Comparison of ENCODE assay signal across 10 cellular contexts in the genomic region with DNA sequence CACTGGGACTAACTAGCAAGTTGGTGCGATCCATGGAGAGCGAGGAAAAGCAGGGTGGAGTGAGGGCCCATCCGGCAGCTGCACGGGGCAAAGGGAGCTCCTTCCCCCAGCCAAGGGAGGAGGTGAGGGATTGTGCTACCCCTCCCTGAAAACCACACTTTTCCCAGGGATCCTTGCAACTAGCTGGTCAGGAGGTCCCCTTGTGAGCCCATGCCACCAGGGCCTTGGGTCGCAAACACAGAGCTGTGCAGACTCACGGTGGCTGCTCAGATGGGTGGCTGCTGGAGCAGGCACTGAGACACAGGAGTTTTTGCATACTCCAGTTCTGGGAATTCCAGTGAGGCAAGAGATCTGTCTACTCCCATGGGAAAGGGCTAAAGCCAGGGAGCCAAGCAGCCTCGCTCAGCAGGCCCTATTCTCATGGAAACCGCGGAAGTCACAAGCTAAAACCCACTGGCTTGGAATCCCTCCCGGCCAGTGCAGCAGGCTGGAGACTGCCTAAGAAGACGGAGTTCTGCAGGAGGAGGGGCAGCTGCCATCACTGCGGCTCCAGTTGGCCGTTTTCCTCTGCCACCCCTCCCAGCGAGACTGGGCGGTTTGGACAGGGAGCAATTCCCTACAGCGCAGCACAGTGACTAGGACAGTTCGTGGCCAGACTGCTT. TPM values are rescaled to one million over a fixed set of nuclear protein-coding genes. Genes with fewer than 3 reads are reported as not detected.
DNase-seq lines count a peak whose midpoint lies in the region; ATAC-seq and TF ChIP-seq lines count a peak whose summit lies in the region.
"Had no signal": no experiment of that assay in that cellular context is flagged by ENCODE, and none has a peak within 500 bp of the region (broad histone marks: within the 10 kb centered on the region; RNA-seq: fewer than 3 reads in every experiment).

No MANE protein-coding gene starts in this region.

- no peak overlapping the region for H3K4me3 Mint-ChIP-seq in activated CD8-positive, alpha-beta T cell treated with anti-CD3 and anti-CD28 coated beads, Interleukin-2, amount 10 ng/mL, durations not matched to agents 7 days and 5 days
- H3K4me3 Mint-ChIP-seq: central memory CD8-positive, alpha-beta T cell had no signal

- no peak for TF ChIP-seq CTCF in foreskin keratinocyte (conservative IDR thresholded peaks at IDR 0.05)

- peaks cover 42% of the 10 kb centered on the region for H3K27me3 Mint-ChIP-seq in activated CD8-positive, alpha-beta T cell treated with anti-CD3 and anti-CD28 coated beads, Interleukin-2, amount 10 ng/mL, durations not matched to agents 7 days and 5 days (ENCODE audit: low read depth)

- DNase-seq in Ammon's horn (ENCODE audit: low spot score) (peak; percentile 82), SK-MEL-5 (ENCODE audit: low read depth, low spot score) (peak; percentile 68), foreskin keratinocyte (no peak), non-pigmented ciliary epithelial cell (ENCODE audit: low read depth) (peak; percentile 55)
- no peak for DNase-seq in activated CD8-positive, alpha-beta T cell treated with anti-CD3 and anti-CD28 coated beads, Interleukin-2, amount 10 ng/mL, durations not matched to agents 7 days and 5 days
- no peak for DNase-seq in activated CD8-positive, alpha-beta memory T cell treated with anti-CD3 and anti-CD28 coated beads, Interleukin-2, amount 50 U/mL, for 4 hours
- DNase-seq: stimulated activated CD4-positive, alpha-beta T cell treated with anti-CD3 and anti-CD28 coated beads, Interleukin-2, amount 100 ng/mL, for 24 hours had no signal

- no peak overlapping the region for H3K27ac Mint-ChIP-seq in activated CD8-positive, alpha-beta T cell treated with anti-CD3 and anti-CD28 coated beads, Interleukin-2, amount 10 ng/mL, durations not matched to agents 7 days and 5 days

- in situ Hi-C loops in SK-MEL-5 (cut with HindIII; ENCODE audit: low pct_unique_long_range_greater_than_20kb, low sequenced_read_pairs), result no loop called here

- CTCF ChIA-PET in activated CD8-positive, alpha-beta T cell treated with anti-CD3 and anti-CD28 coated beads, Interleukin-2, amount 10 ng/mL, durations not matched to agents 7 days and 5 days (lab: Charles Lee), result no interaction called here

- no peak overlapping the region for H3K27ac ChIP-seq in foreskin keratinocyte

- no peaks in the 10 kb centered on the region for H3K4me1 ChIP-seq in foreskin keratinocyte

- ATAC-seq in foreskin keratinocyte, result peak; percentile 12
- ATAC-seq in activated CD8-positive, alpha-beta T cell treated with anti-CD3 and anti-CD28 coated beads, Interleukin-2, amount 10 ng/mL, durations not matched to agents 7 days and 5 days, result no peak
- ATAC-seq in HG03280 (IDR thresholded peaks at IDR 0.05; ENCODE audit: unreplicated experiment), result no peak
- ATAC-seq in GM21528 (IDR thresholded peaks at IDR 0.05; ENCODE audit: low FRiP score, unreplicated experiment), result no peak

- H3K9me3 Mint-ChIP-seq in activated CD8-positive, alpha-beta T cell treated with anti-CD3 and anti-CD28 coated beads, Interleukin-2, amount 10 ng/mL, durations not matched to agents 7 days and 5 days (ENCODE audit: insufficient read depth), result peaks cover 4% of the 10 kb centered on the region

- POLR2A ChIA-PET in activated CD8-positive, alpha-beta T cell treated with anti-CD3 and anti-CD28 coated beads, Interleukin-2, amount 10 ng/mL, durations not matched to agents 7 days and 5 days (lab: Charles Lee), result no interaction called here

- no peaks in the 10 kb centered on the region for H3K36me3 Mint-ChIP-seq in activated CD8-positive, alpha-beta T cell treated with anti-CD3 and anti-CD28 coated beads, Interleukin-2, amount 10 ng/mL, durations not matched to agents 7 days and 5 days (ENCODE audit: low read depth)

- no peaks in the 10 kb centered on the region for H3K4me1 Mint-ChIP-seq in activated CD8-positive, alpha-beta T cell treated with anti-CD3 and anti-CD28 coated beads, Interleukin-2, amount 10 ng/mL, durations not matched to agents 7 days and 5 days (ENCODE audit: low read depth)
- H3K4me1 Mint-ChIP-seq: central memory CD8-positive, alpha-beta T cell had no signal

- H3K27me3 ChIP-seq in foreskin keratinocyte, result peaks cover 10% of the 10 kb centered on the region

RNA-seq across cellular contexts. Expression of a gene that starts 10.9 kb away (rescaled TPM):
- not detected in 2 replicates for total RNA-seq in SK-MEL-5 (2014; rRNA removed; shearing (Covaris generic))
- not detected in 2 replicates for polyA plus RNA-seq in SK-MEL-5 (2015; cell fraction: cytosol; rRNA removed)
- polyA plus RNA-seq in SK-MEL-5 (2015; cell fraction: nucleus; rRNA removed), result not detected in 2 replicates
- not detected in 2 replicates for total RNA-seq in foreskin keratinocyte
- not detected in 2 replicates for polyA plus RNA-seq in foreskin keratinocyte
- not detected for total RNA-seq in activated CD8-positive, alpha-beta T cell treated with anti-CD3 and anti-CD28 coated beads, Interleukin-2, amount 10 ng/mL, durations not matched to agents 7 days and 5 days

RNA-seq across cellular contexts. Expression of a gene that starts 22.5 kb away (rescaled TPM):
- 0.27 and 0.40 TPM in 2 replicates for total RNA-seq in SK-MEL-5 (2014; rRNA removed; shearing (Covaris generic))
- polyA plus RNA-seq in SK-MEL-5 (2015; cell fraction: cytosol; rRNA removed), result not detected in 2 replicates
- polyA plus RNA-seq in SK-MEL-5 (2015; cell fraction: nucleus; rRNA removed), result 0.92 TPM in 1 of 2 replicates, not detected in the other
- 0.31 TPM in 1 of 2 replicates, not detected in the other for total RNA-seq in foreskin keratinocyte
- 0.34 TPM in 1 of 2 replicates, not detected in the other for polyA plus RNA-seq in foreskin keratinocyte
- total RNA-seq in activated CD8-positive, alpha-beta T cell treated with anti-CD3 and anti-CD28 coated beads, Interleukin-2, amount 10 ng/mL, durations not matched to agents 7 days and 5 days, result under 1 TPM in 1 of 2 experiments, not detected in 1; 0.34 TPM

Comparison
In these comparisons a context has a peak if more than half of its experiments do, and no peak if none do; other contexts are left out.
1. DNase-seq: peak in Ammon's horn (single experiment), SK-MEL-5 (single experiment) and non-pigmented ciliary epithelial cell (single experiment); none in foreskin keratinocyte (0 of 2), activated CD8-positive, alpha-beta T cell treated with anti-CD3 and anti-CD28 coated beads, Interleukin-2, amount 10 ng/mL, durations not matched to agents 7 days and 5 days (single experiment) and activated CD8-positive, alpha-beta memory T cell treated with anti-CD3 and anti-CD28 coated beads, Interleukin-2, amount 50 U/mL, for 4 hours (single experiment).